In the genomic region with DNA sequence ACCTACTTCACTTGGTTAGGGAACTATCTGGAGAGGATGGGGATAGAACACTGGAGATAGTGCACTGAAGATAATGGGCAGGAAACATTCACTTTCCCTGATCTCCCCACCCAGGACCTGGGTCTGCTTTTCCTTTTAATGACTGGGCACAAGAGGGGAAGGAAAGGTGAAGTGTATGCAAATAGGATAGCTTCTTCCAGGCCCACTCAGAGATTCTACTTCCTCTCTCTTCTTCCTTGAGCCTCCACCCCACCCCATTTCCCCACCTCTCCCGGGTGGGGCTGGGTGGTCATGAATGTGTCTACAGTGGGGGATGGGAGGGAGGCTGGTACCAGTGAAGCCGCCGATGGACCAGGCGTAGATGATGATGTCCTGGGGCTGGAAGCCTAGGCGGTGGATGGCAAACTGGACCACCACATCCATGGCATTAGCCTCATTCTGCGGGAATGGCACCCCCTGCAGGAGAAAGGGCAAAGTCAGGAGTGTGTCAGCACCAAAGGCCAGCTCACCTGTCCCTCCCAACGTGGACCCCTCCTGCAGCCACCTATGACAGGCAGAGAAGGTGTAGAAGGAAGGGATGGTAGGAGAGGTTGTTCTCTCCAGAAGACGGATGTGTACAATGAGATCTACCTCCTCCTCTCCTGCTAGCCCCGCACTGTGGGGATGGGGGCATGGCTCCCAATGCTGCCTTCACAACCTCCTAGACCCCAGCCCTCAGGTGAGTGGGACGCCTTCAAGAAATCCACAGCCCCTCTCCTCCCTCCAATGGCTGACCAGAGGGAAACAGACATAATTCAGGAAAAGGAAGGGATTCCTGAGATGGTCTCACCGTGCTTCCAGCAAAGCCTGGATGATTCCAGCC, we compare ENCODE assay signal across 10 cellular contexts. TPM values are rescaled to one million over a fixed set of nuclear protein-coding genes. Genes with fewer than 3 reads are reported as not detected.
DNase-seq lines count a peak whose midpoint lies in the region; ATAC-seq, FAIRE-seq and TF ChIP-seq lines count a peak whose summit lies in the region.
"Had no signal": no experiment of that assay in that cellular context is flagged by ENCODE, and none has a peak within 500 bp of the region (broad histone marks: within the 10 kb centered on the region; RNA-seq: fewer than 3 reads in every experiment).

No MANE protein-coding gene starts in this region.

- peaks cover 6% of the 10 kb centered on the region for H3K36me3 Mint-ChIP-seq in neural crest cell (ENCODE audit: low read depth)

- H4K20me1 ChIP-seq in DND-41 (ENCODE audit: insufficient read depth, low read length): no peaks in the 10 kb centered on the region

- DNase-seq in DND-41 (no peak), bronchial epithelial cell (ENCODE audit: low read depth) (no peak), neural crest cell (ENCODE audit: low read depth, low spot score) (no peak), AG08395 (ENCODE audit: low spot score) (no peak), DMS79 treated with DMSO at 0.1 percent for 48 hours (lab: John Stamatoyannopoulos, UW) (no peak)
- DNase-seq: NCI-H146 had no signal

- H3K9me3 Mint-ChIP-seq in neural crest cell: no peaks in the 10 kb centered on the region
- H3K9me3 Mint-ChIP-seq: T-helper 2 cell treated with Interferon-gamma antibody and Interleukin-4, amounts not matched to agents 5 μg/mL and 100 μg/mL, for 36 hours had no signal

- no peak overlapping the region for H3K9ac ChIP-seq in DND-41 (ENCODE audit: low read depth, low read length)
- H3K9ac ChIP-seq in HUES48 (ENCODE audit: low read depth, low read length): no peak overlapping the region

- peak; percentile 38; the same call in 1 of the 3 replicates for ATAC-seq in DND-41 (ENCODE audit: insufficient read depth, low read depth)
- ATAC-seq in HG03175 (IDR thresholded peaks at IDR 0.05; ENCODE audit: unreplicated experiment): no peak
- no peak for ATAC-seq in GM21447 (IDR thresholded peaks at IDR 0.05; ENCODE audit: unreplicated experiment)

- H3K9me3 ChIP-seq in DND-41 (ENCODE audit: insufficient read depth, low read length, severe bottlenecking) (no peaks in the 10 kb centered on the region), HUES48 (ENCODE audit: control insufficient read depth, insufficient read depth, low read length) (no peaks in the 10 kb centered on the region)

- H3K4me2 ChIP-seq in DND-41 (ENCODE audit: insufficient read depth, low read length): no peak overlapping the region

- H3K27me3 ChIP-seq in DND-41 (ENCODE audit: insufficient read depth, low read length, poor library complexity) (no peaks in the 10 kb centered on the region), HUES48 (ENCODE audit: control insufficient read depth, insufficient read depth, low read length) (no peaks in the 10 kb centered on the region), bronchial epithelial cell (ENCODE audit: control insufficient read depth, insufficient read depth, low read length) (no peaks in the 10 kb centered on the region)

- no peaks in the 10 kb centered on the region for H3K4me1 Mint-ChIP-seq in neural crest cell

- no peak overlapping the region for H3K4me3 Mint-ChIP-seq in neural crest cell
- H3K4me3 Mint-ChIP-seq: T-helper 2 cell treated with Interferon-gamma antibody and Interleukin-4, amounts not matched to agents 5 μg/mL and 100 μg/mL, for 36 hours had no signal

- H3K36me3 ChIP-seq in DND-41 (ENCODE audit: insufficient read depth, low read length): peaks cover 85% of the 10 kb centered on the region
- peaks cover 82% of the 10 kb centered on the region for H3K36me3 ChIP-seq in HUES48 (ENCODE audit: control insufficient read depth, insufficient read depth, low read length)
- H3K36me3 ChIP-seq in bronchial epithelial cell (ENCODE audit: control insufficient read depth, insufficient read depth, low read length): peaks cover 35% of the 10 kb centered on the region

- no peak for FAIRE-seq in bronchial epithelial cell (lab: Jason Lieb, UNC)

- H3K4me3 ChIP-seq in DND-41 (ENCODE audit: low read depth in 1 of 2, low read length in 2 of 2): no peak overlapping the region
- no peak overlapping the region for H3K4me3 ChIP-seq in HUES48 (ENCODE audit: low read depth, low read length)
- H3K4me3 ChIP-seq in bronchial epithelial cell (ENCODE audit: low read depth, low read length): no peak overlapping the region

- no peaks in the 10 kb centered on the region for H3K79me2 ChIP-seq in DND-41 (ENCODE audit: insufficient read depth, low read length)

- no peak overlapping the region for H3K27ac Mint-ChIP-seq in neural crest cell (ENCODE audit: unreplicated experiment)

- no peak overlapping the region for H3K27ac ChIP-seq in DND-41 (ENCODE audit: low read length)
- peak overlapping the region; percentile 14 for H3K27ac ChIP-seq in HUES48 (ENCODE audit: low read depth, low read length)

- H3K4me1 ChIP-seq in DND-41 (ENCODE audit: insufficient read depth, low read length): no peaks in the 10 kb centered on the region
- H3K4me1 ChIP-seq in HUES48 (ENCODE audit: control insufficient read depth, insufficient read depth, low read length): peaks cover 4% of the 10 kb centered on the region; the same call in 1 of the 2 replicates

- no peaks in the 10 kb centered on the region for H3K27me3 Mint-ChIP-seq in neural crest cell (ENCODE audit: low read depth)

- TF ChIP-seq CTCF in DND-41 (IDR thresholded peaks at IDR 0.05; ENCODE audit: borderline replicate concordance, extremely low read depth, low read length, poor library complexity, severe bottlenecking) (peak; percentile 62), bronchial epithelial cell (IDR thresholded peaks at IDR 0.05; ENCODE audit: insufficient read depth, low read length, severe bottlenecking) (peak; percentile 59), neural crest cell (conservative IDR thresholded peaks at IDR 0.05) (peak; percentile 41)

- no peak overlapping the region for H2AFZ ChIP-seq in DND-41 (ENCODE audit: low read depth, low read length)

RNA-seq across cellular contexts. Expression of a gene that starts 8.6 kb away (rescaled TPM):
- total RNA-seq in bronchial epithelial cell (0.13 TPM in 1 of 2 replicates, not detected in the other), neural crest cell (9.1 and 11.0 TPM in 2 replicates)

RNA-seq across cellular contexts. Expression of a gene that starts 13.6 kb away (rescaled TPM):
- 32.9 and 66.2 TPM in 2 replicates for total RNA-seq in bronchial epithelial cell
- total RNA-seq in neural crest cell: 70.9 and 73.6 TPM in 2 replicates

RNA-seq across cellular contexts. Expression of a gene that starts 17.2 kb away (rescaled TPM):
- total RNA-seq in bronchial epithelial cell: not detected in 2 replicates
- not detected in 2 replicates for total RNA-seq in neural crest cell

RNA-seq across cellular contexts. Expression of a gene that starts 19.7 kb away (rescaled TPM):
- 1.1 and 2.3 TPM in 2 replicates for total RNA-seq in bronchial epithelial cell
- total RNA-seq in neural crest cell: 24.0 and 24.2 TPM in 2 replicates

RNA-seq across cellular contexts. Expression of a gene that starts 23.6 kb away (rescaled TPM):
- total RNA-seq in bronchial epithelial cell (61.1 and 72.7 TPM in 2 replicates), neural crest cell (185 and 188 TPM in 2 replicates)
